ENCODE assay signal across 10 cellular contexts in genomic region chr19:1254081-1254527, GRCh38. TPM values are rescaled to one million over a fixed set of nuclear protein-coding genes. Genes with fewer than 3 reads are reported as not detected.
DNase-seq lines count a peak whose midpoint lies in the region; ATAC-seq, FAIRE-seq and TF ChIP-seq lines count a peak whose summit lies in the region.
"Had no signal": no experiment of that assay in that cellular context is flagged by ENCODE, and none has a peak within 500 bp of the region (broad histone marks: within the 10 kb centered on the region; RNA-seq: fewer than 3 reads in every experiment).

No MANE protein-coding gene starts in this region.

- peaks cover 84% of the 10 kb centered on the region for H4K20me1 ChIP-seq in BLaER1

- peaks cover 35% of the 10 kb centered on the region for H3K36me3 Mint-ChIP-seq in osteocyte (ENCODE audit: unreplicated experiment)

- intact Hi-C loops in pancreas (cut with DNase I): no loop called here

- H3K4me1 Mint-ChIP-seq in osteocyte (ENCODE audit: unreplicated experiment): peaks cover 51% of the 10 kb centered on the region

- H3K27me3 ChIP-seq in BLaER1 (no peaks in the 10 kb centered on the region), SJSA1 (replicated peaks) (no peaks in the 10 kb centered on the region), pancreas (no peaks in the 10 kb centered on the region)

- H3K36me3 ChIP-seq in BLaER1 (peaks cover 66% of the 10 kb centered on the region), SJSA1 (peaks cover 83% of the 10 kb centered on the region), pancreas (peaks cover 8 to 40% (median 34%) of the 10 kb centered on the region in 3 donors)

- no peaks in the 10 kb centered on the region for H3K27me3 Mint-ChIP-seq in osteocyte (ENCODE audit: unreplicated experiment)
- H3K27me3 Mint-ChIP-seq: activated CD4-positive, alpha-beta T cell treated with anti-CD3 and anti-CD28 coated beads, Interleukin-2, amount 10 ng/mL, durations not matched to agents 7 days and 5 days had no signal

- DNase-seq in SJSA1 (ENCODE audit: low read depth in 1 of 2, low spot score in 2 of 2) (peak in 1 of 2 experiments; percentile 73), fibroblast of mammary gland (ENCODE audit: low read depth) (peak; percentile 56), pancreas (peak in 2 of 6 donors; percentile 48 to 65), osteocyte (ENCODE audit: extremely low spot score, unreplicated experiment) (no peak), NCI-H146 treated with DMSO at 0.1 percent for 48 hours (lab: John Stamatoyannopoulos, UW; ENCODE audit: unreplicated experiment) (no peak), RPMI8226 (no peak)
- DNase-seq: activated CD4-positive, alpha-beta T cell treated with anti-CD3 and anti-CD28 coated beads, Interleukin-2, amount 10 ng/mL, durations not matched to agents 7 days and 5 days; NCI-H1694 treated with DMSO at 0.1 percent for 48 hours had no signal

- H3K4me3 ChIP-seq in BLaER1: peak overlapping the region; percentile 99
- H3K4me3 ChIP-seq in SJSA1: peak overlapping the region; percentile 89
- H3K4me3 ChIP-seq in fibroblast of mammary gland (ENCODE audit: control insufficient read depth, low read depth, low read length): peak overlapping the region; percentile 39
- peak overlapping the region in 2 of 4 donors; percentile 89 to 96 for H3K4me3 ChIP-seq in pancreas

- WGBS in pancreas, 2 donors: 81 to 85% methylated on average over 34 to 37 of the region's 37 CpGs

- H3K27ac Mint-ChIP-seq in osteocyte (ENCODE audit: unreplicated experiment): no peak overlapping the region

- no peak for ATAC-seq in pancreas
- no peak for ATAC-seq in HG03521 (IDR thresholded peaks at IDR 0.05; ENCODE audit: unreplicated experiment)

- H3K4me3 Mint-ChIP-seq in osteocyte (ENCODE audit: unreplicated experiment): no peak overlapping the region

- TF ChIP-seq CTCF in fibroblast of mammary gland (conservative IDR thresholded peaks at IDR 0.05; ENCODE audit: control insufficient read depth, insufficient read depth, low read depth, low read length) (no peak), pancreas (IDR thresholded peaks at IDR 0.05) (no peak), osteocyte (IDR thresholded peaks at IDR 0.05) (no peak)

- peak overlapping the region; percentile 99; the same call in 1 of the 2 replicates for H3K9ac ChIP-seq in BLaER1

- FAIRE-seq in pancreas (lab: Jason Lieb, UNC): no peak

- peak overlapping the region; percentile 100 for H3K4me2 ChIP-seq in BLaER1

- H3K4me1 ChIP-seq in BLaER1 (peaks cover 58% of the 10 kb centered on the region), SJSA1 (replicated peaks) (peaks cover 61% of the 10 kb centered on the region), pancreas (peaks cover 9 to 48% (median 19%) of the 10 kb centered on the region in 3 donors)

- H3K9me3 ChIP-seq in BLaER1 (no peaks in the 10 kb centered on the region), SJSA1 (replicated peaks) (no peaks in the 10 kb centered on the region; the same call in 1 of the 2 replicates), pancreas (no peaks in the 10 kb centered on the region)

- no peaks in the 10 kb centered on the region for H3K9me3 Mint-ChIP-seq in osteocyte (ENCODE audit: unreplicated experiment)
- H3K9me3 Mint-ChIP-seq: activated CD4-positive, alpha-beta T cell treated with anti-CD3 and anti-CD28 coated beads, Interleukin-2, amount 10 ng/mL, durations not matched to agents 7 days and 5 days had no signal

- peak overlapping the region; percentile 73 for H3K27ac ChIP-seq in BLaER1
- peak overlapping the region; percentile 94 for H3K27ac ChIP-seq in SJSA1
- H3K27ac ChIP-seq in pancreas: peak overlapping the region; percentile 97 to 99 (median 98)

RNA-seq across cellular contexts. Expression of gene MIDN, which starts 5.7 kb away (rescaled TPM):
- 3.7 and 7.2 TPM in 2 replicates for total RNA-seq in SJSA1 (2014; rRNA removed; shearing (Covaris generic))
- total RNA-seq in pancreas (10 to 100 TPM; 32.1 to 78.0 (median 49.1) TPM), osteocyte (98.1 and 103 TPM in 2 replicates)
- polyA plus RNA-seq in pancreas: 10 to 100 TPM; 36.6 to 49.1 TPM

RNA-seq across cellular contexts. Expression of gene ATP5F1D, which starts 12.6 kb away (rescaled TPM):
- 42.4 and 68.8 TPM in 2 replicates for total RNA-seq in SJSA1 (2014; rRNA removed; shearing (Covaris generic))
- total RNA-seq in pancreas: 100 to 1,000 TPM in 5 of 6 donors, 10 to 100 TPM in 1; 97.3 to 192 (median 149) TPM
- 100 to 1,000 TPM; 173 to 515 TPM for polyA plus RNA-seq in pancreas
- 167 and 172 TPM in 2 replicates for total RNA-seq in osteocyte

RNA-seq across cellular contexts. Expression of gene CIRBP, which starts 15.0 kb away (rescaled TPM):
- total RNA-seq in SJSA1 (2014; rRNA removed; shearing (Covaris generic)): 314 and 318 TPM in 2 replicates
- total RNA-seq in pancreas (100 to 1,000 TPM; 232 to 607 (median 483) TPM), osteocyte (401 and 408 TPM in 2 replicates)
- 1,000 to 10,000 TPM in 1 of 2 donors, 100 to 1,000 TPM in 1; 802 to 1,009 TPM for polyA plus RNA-seq in pancreas

RNA-seq across cellular contexts. Expression of gene CBARP, which starts 16.3 kb away (rescaled TPM):
- total RNA-seq in SJSA1 (2014; rRNA removed; shearing (Covaris generic)): 0.50 and 1.6 TPM in 2 replicates
- total RNA-seq in pancreas (1 to 10 TPM in 1 of 6 donors, under 1 TPM in 5; 0.16 to 1.1 (median 0.51) TPM), osteocyte (6.9 and 7.0 TPM in 2 replicates)
- 1 to 10 TPM; 2.0 to 2.6 TPM for polyA plus RNA-seq in pancreas
- total RNA-seq: activated CD4-positive, alpha-beta T cell treated with anti-CD3 and anti-CD28 coated beads, Interleukin-2, amount 10 ng/mL, durations not matched to agents 7 days and 5 days had no signal

RNA-seq across cellular contexts. Expression of gene FAM174C, which starts 21.2 kb away (rescaled TPM):
- total RNA-seq in SJSA1 (2014; rRNA removed; shearing (Covaris generic)): 32.2 and 40.6 TPM in 2 replicates
- 10 to 100 TPM; 16.1 to 26.1 (median 22.9) TPM for total RNA-seq in pancreas
- 10 to 100 TPM; 69.8 to 83.4 TPM for polyA plus RNA-seq in pancreas
- 35.3 and 35.8 TPM in 2 replicates for total RNA-seq in osteocyte
